In genomic region chr15:39364721-39365120, GRCh38 we compare ENCODE assay signal across 19 cellular contexts.
"Had no signal": no experiment of that assay in that cellular context is flagged by ENCODE, and none has a peak within 500 bp of the region (broad histone marks: within the 10 kb centered on the region; RNA-seq: fewer than 3 reads in every experiment).

No MANE protein-coding gene starts in this region.

- DNase-seq: activated CD4-positive, alpha-beta T cell treated with anti-CD3 and anti-CD28 coated beads for 1 hour; activated CD8-positive, alpha-beta memory T cell treated with anti-CD3 and anti-CD28 coated beads for 24 hours; activated CD8-positive, alpha-beta memory T cell treated with anti-CD3 and anti-CD28 coated beads, Interleukin-2, amount 50 U/mL, for 48 hours; activated gamma-delta T cell treated with Interleukin-2 at 50 U/mL for 16 hours; activated T-cell treated with anti-CD3 and anti-CD28 coated beads, Interleukin-2, amount 50 U/mL, for 48 hours; caudate nucleus; erythroblast; gastrocnemius medialis; heart left ventricle; kidney glomerular epithelial cell; left ventricle myocardium inferior; naive thymus-derived CD4-positive, alpha-beta T cell; pancreas; sigmoid colon; stimulated activated naive B cell treated with anti-CD40 and anti-IgM and Interleukin-4, amounts not matched to agents 10 μg/mL and 1 μg/mL and 100 μg/mL, for 72 hours; T-helper 2 cell; thyroid gland; WERI-Rb-1 had no signal

- H3K27ac Mint-ChIP-seq: activated naive CD4-positive, alpha-beta T cell treated with anti-CD3 and anti-CD28 coated beads, Interleukin-2, amount 50 U/mL, for 72 hours; naive thymus-derived CD4-positive, alpha-beta T cell; stimulated activated naive B cell treated with anti-CD40 and anti-IgM and Interleukin-4, amounts not matched to agents 10 μg/mL and 1 μg/mL and 100 μg/mL, for 72 hours had no signal

- H3K27ac ChIP-seq: gastrocnemius medialis, heart left ventricle, left ventricle myocardium inferior, pancreas, sigmoid colon, thyroid gland, WERI-Rb-1 had no signal

- H3K4me1 Mint-ChIP-seq: naive thymus-derived CD4-positive, alpha-beta T cell; stimulated activated naive B cell treated with anti-CD40 and anti-IgM and Interleukin-4, amounts not matched to agents 10 μg/mL and 1 μg/mL and 100 μg/mL, for 72 hours had no signal

- ATAC-seq: activated naive CD4-positive, alpha-beta T cell treated with anti-CD3 and anti-CD28 coated beads, Interleukin-2, amount 50 U/mL, for 72 hours; heart left ventricle; naive thymus-derived CD4-positive, alpha-beta T cell; pancreas; stimulated activated naive B cell treated with anti-CD40 and anti-IgM and Interleukin-4, amounts not matched to agents 10 μg/mL and 1 μg/mL and 100 μg/mL, for 72 hours had no signal

- H3K36me3 ChIP-seq: gastrocnemius medialis, heart left ventricle, left ventricle myocardium inferior, pancreas, sigmoid colon, thyroid gland, WERI-Rb-1 had no signal

- H3K9me3 ChIP-seq: gastrocnemius medialis, pancreas, sigmoid colon, thyroid gland had no signal

- H3K4me1 ChIP-seq: gastrocnemius medialis had no signal

- H3K4me3 Mint-ChIP-seq: naive thymus-derived CD4-positive, alpha-beta T cell; stimulated activated naive B cell treated with anti-CD40 and anti-IgM and Interleukin-4, amounts not matched to agents 10 μg/mL and 1 μg/mL and 100 μg/mL, for 72 hours had no signal

- H3K27me3 ChIP-seq: gastrocnemius medialis, heart left ventricle, pancreas, sigmoid colon, thyroid gland had no signal

- H3K36me3 Mint-ChIP-seq: activated naive CD4-positive, alpha-beta T cell treated with anti-CD3 and anti-CD28 coated beads, Interleukin-2, amount 50 U/mL, for 72 hours; stimulated activated naive B cell treated with anti-CD40 and anti-IgM and Interleukin-4, amounts not matched to agents 10 μg/mL and 1 μg/mL and 100 μg/mL, for 72 hours had no signal

- H3K4me3 ChIP-seq: gastrocnemius medialis, heart left ventricle, left ventricle myocardium inferior, pancreas, sigmoid colon, thyroid gland had no signal
